11 cellular contexts compared by ENCODE assay signal in the genomic region with DNA sequence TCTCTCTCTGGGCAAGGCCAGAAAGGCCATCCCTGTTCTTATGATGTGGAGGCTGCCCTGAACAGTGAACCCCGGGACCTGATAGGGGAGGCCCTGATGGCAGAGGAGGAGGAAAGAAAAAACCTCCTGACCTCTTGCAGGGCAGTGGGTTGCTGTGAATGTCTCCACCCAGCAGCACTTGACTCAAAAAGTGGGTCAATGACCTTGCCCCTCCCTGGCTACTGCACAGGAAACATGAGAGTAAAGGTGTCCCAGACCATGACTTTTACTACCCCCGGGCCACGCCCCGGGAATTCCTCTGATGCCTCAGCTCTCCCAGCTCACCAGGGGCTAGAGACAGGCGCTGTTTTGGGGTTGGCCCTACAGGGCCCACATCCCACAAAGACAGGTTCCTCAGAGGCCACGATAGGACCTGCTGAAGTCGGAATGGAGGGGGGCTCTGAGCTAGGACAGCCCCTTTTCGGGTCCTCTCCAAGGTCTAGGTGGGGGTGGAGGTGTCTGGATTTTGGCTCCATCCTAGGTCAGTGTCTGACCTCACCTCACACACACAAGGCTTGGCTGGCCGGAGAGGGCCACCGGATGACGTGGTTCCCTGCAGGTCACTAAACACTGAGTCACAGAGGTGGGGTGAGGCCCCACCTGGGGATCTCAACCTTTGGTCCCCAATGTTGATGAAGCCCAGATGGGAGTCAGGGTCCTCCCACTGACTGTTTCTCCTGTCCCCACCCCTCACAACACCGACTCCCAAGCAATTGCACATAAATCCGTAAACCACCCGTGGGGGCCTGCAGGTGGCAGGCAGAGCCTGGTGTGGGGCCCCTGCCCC. TPM values are rescaled to one million over a fixed set of nuclear protein-coding genes. Genes with fewer than 3 reads are reported as not detected.
DNase-seq lines count a peak whose midpoint lies in the region; ATAC-seq, FAIRE-seq and TF ChIP-seq lines count a peak whose summit lies in the region.
"Had no signal": no experiment of that assay in that cellular context is flagged by ENCODE, and none has a peak within 500 bp of the region (broad histone marks: within the 10 kb centered on the region; RNA-seq: fewer than 3 reads in every experiment).

No MANE protein-coding gene starts in this region.

- no peak for TF ChIP-seq EP300 in esophagus muscularis mucosa (IDR thresholded peaks at IDR 0.05)

- intact Hi-C loops in esophagus muscularis mucosa (cut with DNase I), result no loop called here

- no peaks in the 10 kb centered on the region for H3K9me3 ChIP-seq in esophagus muscularis mucosa
- H3K9me3 ChIP-seq: prostate gland, thoracic aorta had no signal

- no peak for TF ChIP-seq CTCF in esophagus muscularis mucosa (IDR thresholded peaks at IDR 0.05)

- ATAC-seq in GM18505 (IDR thresholded peaks at IDR 0.05; ENCODE audit: unreplicated experiment) (no peak), HG02623 (IDR thresholded peaks at IDR 0.05; ENCODE audit: unreplicated experiment) (no peak)

- peak overlapping the region in 3 of 4 donors; percentile 97 to 100 (median 100) for H3K27ac ChIP-seq in esophagus muscularis mucosa (replicated peaks in 1 of 4)
- peak overlapping the region in 15 of 21 experiments; percentile 59 to 100 (median 78) for H3K27ac ChIP-seq in skin epidermis

- TF ChIP-seq POLR2A in GM18505 (IDR thresholded peaks at IDR 0.05; ENCODE audit: borderline replicate concordance, extremely low read depth, insufficient read depth, insufficient read length) (peak; percentile 43), esophagus muscularis mucosa (IDR thresholded peaks at IDR 0.05; ENCODE audit: low read depth) (no peak)

- H3K36me3 ChIP-seq in esophagus muscularis mucosa, result peaks cover 0 to 12% (median 9%) of the 10 kb centered on the region in 4 donors
- H3K36me3 ChIP-seq: prostate gland had no signal

- H3K27me3 ChIP-seq in esophagus muscularis mucosa, result no peaks in the 10 kb centered on the region

- no peak for FAIRE-seq in RCC 7860 (lab: Jason Lieb, UNC)

- H3K4me3 ChIP-seq in esophagus muscularis mucosa, result peak overlapping the region in 1 of 4 donors; percentile 61
- H3K4me3 ChIP-seq in skin epidermis, result peak overlapping the region; percentile 39 to 60 (median 48)

- 78% methylated on average over 11 of the region's 14 CpGs for WGBS in esophagus muscularis mucosa

- peaks cover 53 to 60% (median 57%) of the 10 kb centered on the region in 4 donors for H3K4me1 ChIP-seq in esophagus muscularis mucosa

- DNase-seq in RCC 7860 (ENCODE audit: low spot score) (peak; percentile 49), esophagus muscularis mucosa (ENCODE audit: extremely low spot score) (no peak), HT-29 (ENCODE audit: low spot score) (no peak), superior temporal gyrus (ENCODE audit: extremely low spot score) (no peak), dermis blood vessel endothelial cell (no peak)
- DNase-seq: T1000 had no signal

RNA-seq across cellular contexts. Expression of a gene that starts 1.6 kb away (rescaled TPM):
- total RNA-seq in esophagus muscularis mucosa, result 10 to 100 TPM in 3 of 4 donors, 1 to 10 TPM in 1; 7.0 to 23.2 (median 15.9) TPM
- 35.1 and 37.2 TPM in 2 replicates for total RNA-seq in HT-29 (2014; rRNA removed; shearing (Covaris generic))
- total RNA-seq in dermis blood vessel endothelial cell, result 6.1 and 6.5 TPM in 2 replicates

RNA-seq across cellular contexts. Expression of a gene that starts 11.9 kb away (rescaled TPM):
- total RNA-seq in esophagus muscularis mucosa (10 to 100 TPM in 3 of 4 donors, 1 to 10 TPM in 1; 9.4 to 27.1 (median 19.9) TPM), dermis blood vessel endothelial cell (2.7 and 6.7 TPM in 2 replicates)
- total RNA-seq in HT-29 (2014; rRNA removed; shearing (Covaris generic)), result 7.2 and 7.7 TPM in 2 replicates
